13 cellular contexts compared by ENCODE assay signal in genomic region chr1:153636312-153636711, GRCh38. TPM values are rescaled to one million over a fixed set of nuclear protein-coding genes. Genes with fewer than 3 reads are reported as not detected.
DNase-seq lines count a peak whose midpoint lies in the region; ATAC-seq, FAIRE-seq and TF ChIP-seq lines count a peak whose summit lies in the region.
"Had no signal": no experiment of that assay in that cellular context is flagged by ENCODE, and none has a peak within 500 bp of the region (broad histone marks: within the 10 kb centered on the region; RNA-seq: fewer than 3 reads in every experiment).

No MANE protein-coding gene starts in this region.

- H3K27ac ChIP-seq in ACC112 (ENCODE audit: low read depth, low read length) (no peak overlapping the region; the same call in 1 of the 2 replicates), astrocyte (ENCODE audit: low read depth, low read length) (no peak overlapping the region)
- H3K27ac ChIP-seq: colonic mucosa had no signal

- no peak overlapping the region for H2AFZ ChIP-seq in ACC112 (ENCODE audit: low read length, unreplicated experiment)
- H2AFZ ChIP-seq in astrocyte (ENCODE audit: low read depth, low read length), result no peak overlapping the region

- H3K27me3 ChIP-seq in ACC112 (ENCODE audit: insufficient read depth, low read length) (no peaks in the 10 kb centered on the region), astrocyte (ENCODE audit: insufficient read depth, low read length) (no peaks in the 10 kb centered on the region)
- H3K27me3 ChIP-seq: colonic mucosa had no signal

- H3K4me3 ChIP-seq in ACC112 (ENCODE audit: low read depth, low read length) (peak overlapping the region; percentile 94; the same call in 1 of the 2 replicates), astrocyte (ENCODE audit: insufficient read depth, low read depth, low read length) (no peak overlapping the region)

- peaks cover 83% of the 10 kb centered on the region for H3K36me3 Mint-ChIP-seq in Calu3 (ENCODE audit: insufficient read depth, unreplicated experiment)
- H3K36me3 Mint-ChIP-seq in astrocyte (ENCODE audit: low read depth, unreplicated experiment), result peaks cover 9% of the 10 kb centered on the region
- peaks cover 59% of the 10 kb centered on the region for H3K36me3 Mint-ChIP-seq in nephron (ENCODE audit: low read depth)

- H3K9me3 Mint-ChIP-seq in Calu3 (ENCODE audit: low read depth, unreplicated experiment) (no peaks in the 10 kb centered on the region), astrocyte (ENCODE audit: unreplicated experiment) (peaks cover 2% of the 10 kb centered on the region), nephron (no peaks in the 10 kb centered on the region)

- H3K36me3 ChIP-seq in ACC112 (ENCODE audit: insufficient read depth, low read length) (peaks cover 47% of the 10 kb centered on the region), astrocyte (ENCODE audit: insufficient read depth, low read length) (peaks cover 41% of the 10 kb centered on the region)

- H3K4me3 Mint-ChIP-seq in Calu3 (ENCODE audit: low read depth, unreplicated experiment) (peak overlapping the region; percentile 98), astrocyte (ENCODE audit: unreplicated experiment) (peak overlapping the region; percentile 97), nephron (peak overlapping the region; percentile 59 to 85 (median 80))

- H3K9ac ChIP-seq in astrocyte (ENCODE audit: low read length), result no peak overlapping the region

- peaks cover 17% of the 10 kb centered on the region for H3K4me1 ChIP-seq in ACC112 (ENCODE audit: control insufficient read depth, insufficient read depth, low read length, unreplicated experiment)
- peaks cover 8% of the 10 kb centered on the region for H3K4me1 ChIP-seq in astrocyte (ENCODE audit: insufficient read depth, low read length)

- H3K27ac Mint-ChIP-seq in Calu3 (ENCODE audit: unreplicated experiment), result no peak overlapping the region
- no peak overlapping the region for H3K27ac Mint-ChIP-seq in astrocyte (ENCODE audit: unreplicated experiment)
- peak overlapping the region; percentile 46 to 88 (median 62) for H3K27ac Mint-ChIP-seq in nephron

- H4K20me1 ChIP-seq in astrocyte (ENCODE audit: insufficient read depth, low read length), result peaks cover 45% of the 10 kb centered on the region

- intact Hi-C loops in Calu3 (cut with micrococcal nuclease; ENCODE audit: unreplicated experiment), result no loop called here

- no TSS peak for BruUV-seq in Calu3 (replicated peaks; lab: Mats Ljungman, UMichigan)

- TF ChIP-seq CTCF in Calu3 (IDR thresholded peaks at IDR 0.05; ENCODE audit: unreplicated experiment) (no peak), astrocyte (IDR thresholded peaks at IDR 0.05; ENCODE audit: insufficient read depth, low read depth, low read length) (no peak), nephron (IDR thresholded peaks at IDR 0.05; ENCODE audit: unreplicated experiment in 3 of 3) (no peak), D721Med (IDR thresholded peaks at IDR 0.05; ENCODE audit: insufficient read depth, missing control alignments) (no peak), omental fat pad (IDR thresholded peaks at IDR 0.05) (no peak), GM10266 (IDR thresholded peaks at IDR 0.05; ENCODE audit: control insufficient read depth, insufficient read depth, low read depth, missing control alignments) (no peak)

- H3K9me3 ChIP-seq in astrocyte (ENCODE audit: insufficient read depth, low read depth, low read length), result no peaks in the 10 kb centered on the region
- H3K9me3 ChIP-seq: colonic mucosa had no signal

- DNase-seq in Calu3 (no peak), astrocyte (ENCODE audit: low read depth) (no peak), D721Med (ENCODE audit: insufficient read length, low spot score) (no peak), omental fat pad (ENCODE audit: low spot score) (no peak), GM10266 (ENCODE audit: extremely low spot score) (no peak), RCC 7860 (ENCODE audit: low spot score) (no peak)
- DNase-seq: activated gamma-delta T cell, colonic mucosa, NCI-H1105 treated with DMSO at 0.1 percent for 48 hours, NCI-H69 had no signal

- H3K4me1 Mint-ChIP-seq in Calu3 (ENCODE audit: low read depth, unreplicated experiment) (peaks cover 33% of the 10 kb centered on the region), astrocyte (ENCODE audit: low read depth, unreplicated experiment) (peaks cover 3% of the 10 kb centered on the region), nephron (peaks cover 42% of the 10 kb centered on the region)

- H3K79me2 ChIP-seq in ACC112 (ENCODE audit: control insufficient read depth, insufficient read depth, low read length, unreplicated experiment) (peaks cover 46% of the 10 kb centered on the region), astrocyte (ENCODE audit: insufficient read depth, low read length) (peaks cover 66% of the 10 kb centered on the region)

- peak overlapping the region; percentile 94 for H3K4me2 ChIP-seq in astrocyte (ENCODE audit: low read length)

- FAIRE-seq in astrocyte (lab: Jason Lieb, UNC), result no peak
- no peak for FAIRE-seq in D721Med (lab: Jason Lieb, UNC)
- no peak for FAIRE-seq in RCC 7860 (lab: Jason Lieb, UNC)

- no peak for ATAC-seq in omental fat pad (ENCODE audit: low FRiP score)

- CTCF ChIA-PET in Calu3 (lab: Charles Lee), result no interaction called here

- H3K27me3 Mint-ChIP-seq in Calu3 (ENCODE audit: unreplicated experiment) (no peaks in the 10 kb centered on the region), astrocyte (ENCODE audit: low read depth, unreplicated experiment) (no peaks in the 10 kb centered on the region), nephron (ENCODE audit: low read depth) (no peaks in the 10 kb centered on the region)

RNA-seq across cellular contexts. Expression of gene CHTOP, which starts 2.4 kb away (rescaled TPM):
- total RNA-seq in Calu3 (2022) (93.7 and 100 TPM in 2 replicates), astrocyte (46.7 and 56.4 TPM in 2 replicates), omental fat pad (10 to 100 TPM; 31.4 to 63.5 (median 53.7) TPM)

RNA-seq across cellular contexts. Expression of gene S100A1, which starts 8.1 kb away (rescaled TPM):
- total RNA-seq in Calu3 (2022), result not detected in 2 replicates
- total RNA-seq in astrocyte, result 1.7 and 4.1 TPM in 2 replicates
- total RNA-seq in omental fat pad, result 10 to 100 TPM in 3 of 4 donors, 1 to 10 TPM in 1; 6.0 to 36.5 (median 23.7) TPM
- total RNA-seq: HT1080 had no signal

RNA-seq across cellular contexts. Expression of gene S100A13, which starts 9.0 kb away (rescaled TPM):
- 104 and 117 TPM in 2 replicates for total RNA-seq in Calu3 (2022)
- total RNA-seq in astrocyte, result 134 and 172 TPM in 2 replicates
- total RNA-seq in omental fat pad, result 100 to 1,000 TPM; 118 to 192 (median 176) TPM

RNA-seq across cellular contexts. Expression of gene S100A14, which starts 20.2 kb away (rescaled TPM):
- total RNA-seq in Calu3 (2022), result 74.6 and 106 TPM in 2 replicates
- 0.38 and 0.57 TPM in 2 replicates for total RNA-seq in astrocyte
- 1 to 10 TPM in 2 of 4 donors, under 1 TPM in 1, not detected in 1; 0.50 to 1.9 (median 1.3) TPM for total RNA-seq in omental fat pad

RNA-seq across cellular contexts. Expression of gene SNAPIN, which starts 22.2 kb away (rescaled TPM):
- total RNA-seq in Calu3 (2022) (45.0 and 46.8 TPM in 2 replicates), astrocyte (27.4 and 31.3 TPM in 2 replicates), omental fat pad (10 to 100 TPM; 40.2 to 62.2 (median 54.8) TPM)

Comparison
In these comparisons a context has a peak if more than half of its experiments do, and no peak if none do; other contexts are left out.
1. H3K27ac Mint-ChIP-seq: peak in nephron (3 of 3); none in Calu3 (single experiment) and astrocyte (single experiment).
2. Peak in every context shown above with its lines, with median percentiles within 50 percentile points of each other: H3K4me3 Mint-ChIP-seq.